In genomic region chr18:688322-688721, GRCh38 we compare ENCODE assay signal across 21 cellular contexts. TPM values are rescaled to one million over a fixed set of nuclear protein-coding genes. Genes with fewer than 3 reads are reported as not detected.
DNase-seq lines count a peak whose midpoint lies in the region; ATAC-seq and TF ChIP-seq lines count a peak whose summit lies in the region.
"Had no signal": no experiment of that assay in that cellular context is flagged by ENCODE, and none has a peak within 500 bp of the region (broad histone marks: within the 10 kb centered on the region; RNA-seq: fewer than 3 reads in every experiment).

No MANE protein-coding gene starts in this region.

- ATAC-seq in left colon, result peak; percentile 16
- ATAC-seq in HG03135 (IDR thresholded peaks at IDR 0.05; ENCODE audit: unreplicated experiment), result no peak
- ATAC-seq in GM18520 (IDR thresholded peaks at IDR 0.05; ENCODE audit: unreplicated experiment), result no peak
- ATAC-seq: GM12878, T-cell had no signal

- intact Hi-C loops in left colon (cut with DNase I, micrococcal nuclease), result no loop called here
- intact Hi-C loops in CD4-positive, alpha-beta memory T cell (cut with micrococcal nuclease), result no loop called here

- H3K4me1 ChIP-seq in CD4-positive, alpha-beta memory T cell (ENCODE audit: insufficient read depth, low read length), result peaks cover under 1% of the 10 kb centered on the region

- peak overlapping the region; percentile 15; the same call in 1 of the 2 replicates for H3K27ac ChIP-seq in HL-60 (replicated peaks)
- H3K27ac ChIP-seq in CD4-positive, alpha-beta memory T cell (ENCODE audit: low read depth, low read length), result no peak overlapping the region
- H3K27ac ChIP-seq: KMS-11 had no signal

- H3K36me3 Mint-ChIP-seq in CD4-positive, alpha-beta memory T cell, result peaks cover 23 to 37% of the 10 kb centered on the region in 2 donors

- H3K27ac Mint-ChIP-seq in CD4-positive, alpha-beta memory T cell, result peak overlapping the region in 1 of 7 donors; percentile 13
- H3K27ac Mint-ChIP-seq: T-cell had no signal

- no peaks in the 10 kb centered on the region for H3K27me3 Mint-ChIP-seq in CD4-positive, alpha-beta memory T cell
- H3K27me3 Mint-ChIP-seq: T-cell had no signal

- H3K36me3 ChIP-seq in CD4-positive, alpha-beta memory T cell (ENCODE audit: insufficient read depth, low read length), result peaks cover 11% of the 10 kb centered on the region

- H3K4me3 ChIP-seq in HL-60 (replicated peaks; ENCODE audit: insufficient read depth, low read length), result no peak overlapping the region
- H3K4me3 ChIP-seq in CD4-positive, alpha-beta memory T cell (ENCODE audit: low read length in 2 of 2), result no peak overlapping the region
- H3K4me3 ChIP-seq: GM12878 had no signal

- H3K4me3 Mint-ChIP-seq in CD4-positive, alpha-beta memory T cell, result no peak overlapping the region
- H3K4me3 Mint-ChIP-seq: CD14-positive monocyte, T-cell had no signal

- H3K9me3 ChIP-seq in CD4-positive, alpha-beta memory T cell (ENCODE audit: control insufficient read depth in 1 of 2, low read length in 2 of 2), result no peaks in the 10 kb centered on the region
- H3K9me3 ChIP-seq: Caco-2 had no signal

- CTCF ChIA-PET in CD4-positive, alpha-beta memory T cell (lab: Charles Lee; ENCODE audit: partially characterized antibody), result no interaction called here

- H3K4me1 Mint-ChIP-seq in CD4-positive, alpha-beta memory T cell, result peaks cover 0 to 4% (median 3%) of the 10 kb centered on the region in 4 donors

- H3K27me3 ChIP-seq in HL-60 (ENCODE audit: insufficient read depth, poor library complexity, severe bottlenecking), result no peaks in the 10 kb centered on the region
- no peaks in the 10 kb centered on the region for H3K27me3 ChIP-seq in CD4-positive, alpha-beta memory T cell (ENCODE audit: insufficient read depth, low read length)

- DNase-seq in NCI-H2227 (lab: John Stamatoyannopoulos, UW; ENCODE audit: unreplicated experiment) (peak; percentile 26), NCI-H2227 treated with DMSO at 0.1 percent for 48 hours (lab: John Stamatoyannopoulos, UW) (no peak), HL-60 (ENCODE audit: low read depth in 1 of 2, low spot score in 1 of 2) (no peak), MV-4-11 (lab: John Stamatoyannopoulos, UW) (peak; percentile 28), left colon (no peak)
- no peak for DNase-seq in CD4-positive, alpha-beta memory T cell
- DNase-seq: ACHN, Caco-2, DND-41, GDM1, HCEC 1CT, NCI-H1105, NCI-H187, NCI-H526 treated with DMSO at 0.1 percent for 48 hours, T-cell, T1000 had no signal

- POLR2A ChIA-PET in CD4-positive, alpha-beta memory T cell (lab: Charles Lee; ENCODE audit: partially characterized antibody), result no interaction called here

- no peak for TF ChIP-seq CTCF in HL-60 (IDR thresholded peaks at IDR 0.05; ENCODE audit: insufficient read depth, low read length)

- H3K9me3 Mint-ChIP-seq in CD4-positive, alpha-beta memory T cell, result no peaks in the 10 kb centered on the region
- H3K9me3 Mint-ChIP-seq: CD14-positive monocyte, T-cell had no signal

RNA-seq across cellular contexts. Expression of gene ENOSF1, which starts 24.1 kb away (rescaled TPM):
- total RNA-seq in left colon, result 10 to 100 TPM; 66.3 to 92.0 TPM
- total RNA-seq in CD4-positive, alpha-beta memory T cell, result 100 to 1,000 TPM; 107 to 133 TPM
- polyA plus RNA-seq in CD4-positive, alpha-beta memory T cell, result 10 to 100 TPM; 11.6 to 13.9 TPM

RNA-seq across cellular contexts. Expression of gene TYMS, which starts 30.9 kb away (rescaled TPM):
- 10 to 100 TPM; 10.5 to 29.3 TPM for total RNA-seq in left colon
- not detected for total RNA-seq in CD4-positive, alpha-beta memory T cell
- under 1 TPM in 1 of 2 donors, not detected in 1; 0.33 TPM for polyA plus RNA-seq in CD4-positive, alpha-beta memory T cell
- polyA plus RNA-seq: CD14-positive monocyte had no signal

Comparison
In these comparisons a context has a peak if more than half of its experiments do, and no peak if none do; other contexts are left out.
1. DNase-seq: peak in NCI-H2227 (single experiment) and MV-4-11 (single experiment); none in NCI-H2227 treated with DMSO at 0.1 percent for 48 hours (single experiment), HL-60 (0 of 2), left colon (0 of 2) and CD4-positive, alpha-beta memory T cell (0 of 5).
2. RNA of gene TYMS, which starts 30.9 kb away (total RNA-seq): 10.5 to 29.3 TPM in left colon; not detected in CD4-positive, alpha-beta memory T cell; every median in the first group is over 4 times any median in the second.